ENCODE assay signal across 3 cellular contexts in genomic region chr12:130579231-130579630, GRCh38.
"Had no signal": no experiment of that assay in that cellular context is flagged by ENCODE, and none has a peak within 500 bp of the region (broad histone marks: within the 10 kb centered on the region; RNA-seq: fewer than 3 reads in every experiment).

No MANE protein-coding gene starts in this region.

- ATAC-seq: GM12878 had no signal

- DNase-seq: GDM1, GF-D8 had no signal

- H3K4me3 ChIP-seq: GM12878 had no signal
